8 cellular contexts compared by ENCODE assay signal in the genomic region with DNA sequence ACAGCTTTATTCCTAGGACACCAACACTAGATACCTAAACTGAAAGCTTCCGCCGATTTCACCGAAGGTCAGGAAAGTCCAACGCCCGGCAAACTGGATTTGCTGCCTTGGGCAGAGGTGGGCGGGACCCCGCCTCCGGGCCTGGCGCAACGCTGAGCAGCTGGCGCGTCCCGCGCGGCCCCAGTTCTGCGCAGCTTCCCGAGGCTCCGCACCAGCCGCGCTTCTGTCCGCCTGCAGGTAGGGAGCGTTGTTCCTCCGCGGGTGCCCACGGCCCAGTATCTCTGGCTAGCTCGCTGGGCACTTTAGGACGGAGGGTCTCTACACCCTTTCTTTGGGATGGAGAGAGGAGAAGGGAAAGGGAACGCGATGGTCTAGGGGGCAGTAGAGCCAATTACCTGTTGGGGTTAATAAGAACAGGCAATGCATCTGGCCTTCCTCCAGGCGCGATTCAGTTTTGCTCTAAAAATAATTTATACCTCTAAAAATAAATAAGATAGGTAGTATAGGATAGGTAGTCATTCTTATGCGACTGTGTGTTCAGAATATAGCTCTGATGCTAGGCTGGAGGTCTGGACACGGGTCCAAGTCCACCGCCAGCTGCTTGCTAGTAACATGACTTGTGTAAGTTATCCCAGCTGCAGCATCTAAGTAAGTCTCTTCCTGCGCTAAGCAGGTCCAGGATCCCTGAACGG. TPM values are rescaled to one million over a fixed set of nuclear protein-coding genes. Genes with fewer than 3 reads are reported as not detected.
A peak's percentile ranks its signal among the peaks of the same experiment; 100 is the strongest.
DNase-seq lines count a peak whose midpoint lies in the region; ATAC-seq and FAIRE-seq lines count a peak whose summit lies in the region.

A gene (plus strand): TSS at position 183 of the 692 bp plus-strand sequence. CDS start 5,572 bp downstream, outside the sequence.

- H3K27ac Mint-ChIP-seq in activated CD4-positive, alpha-beta T cell treated with anti-CD3 and anti-CD28 coated beads for 36 hours: peak within 1 kb of the TSS; percentile 90

- H3K27me3 Mint-ChIP-seq in activated CD4-positive, alpha-beta T cell treated with anti-CD3 and anti-CD28 coated beads for 36 hours: no peaks in the 10 kb centered on the region

- H3K9me3 Mint-ChIP-seq in activated CD4-positive, alpha-beta T cell treated with anti-CD3 and anti-CD28 coated beads for 36 hours (ENCODE audit: low read depth): no peaks in the 10 kb centered on the region

- CTCF ChIA-PET in activated CD4-positive, alpha-beta T cell treated with anti-CD3 and anti-CD28 coated beads for 36 hours (lab: Charles Lee): interaction anchor here (0.6 to 5.4 kb wide), 16 partner anchors 8 to 610 kb away, joined by 3 to 48 read pairs (median 5); a partner anchor contains a TSS

- FAIRE-seq in A204.1 (lab: Jason Lieb, UNC) (peak; percentile 89), GM18507 (lab: Jason Lieb, UNC) (peak; percentile 99), colon (lab: Jason Lieb, UNC) (peak; percentile 53)

- peak within 1 kb of the TSS; percentile 98 for H3K4me3 Mint-ChIP-seq in activated CD4-positive, alpha-beta T cell treated with anti-CD3 and anti-CD28 coated beads for 36 hours

- intact Hi-C loops in activated CD4-positive, alpha-beta T cell treated with anti-CD3 and anti-CD28 coated beads for 36 hours (cut with DNase I, micrococcal nuclease): loop anchor here (1.0 to 10.0 kb wide), 15 partner anchors 9 to 1923 kb away; a partner anchor contains a TSS

- DNase-seq in GM18507 (ENCODE audit: extremely low spot score, insufficient read length, low read depth) (peak; percentile 45), NCI-H2227 (lab: John Stamatoyannopoulos, UW; ENCODE audit: unreplicated experiment) (peak; percentile 89)
- DNase-seq in activated CD4-positive, alpha-beta T cell treated with anti-CD3 and anti-CD28 coated beads for 36 hours: peak; percentile 94
- DNase-seq in stimulated activated CD4-positive, alpha-beta T cell treated with anti-CD3 and anti-CD28 coated beads, Interleukin-1b, Interleukin-23, amount 100 ng/mL, for 24 hours (ENCODE audit: low read depth in 4 of 4, low spot score in 1 of 4): peak; percentile 51 to 87 (median 66)

- peak; percentile 52 for ATAC-seq in HG03066 (IDR thresholded peaks at IDR 0.05; ENCODE audit: low read depth, unreplicated experiment)
- peak; percentile 66 for ATAC-seq in activated CD4-positive, alpha-beta T cell treated with anti-CD3 and anti-CD28 coated beads for 36 hours

- peak within 1 kb of the TSS; percentile 27 for H3K27ac ChIP-seq in layer of hippocampus (ENCODE audit: low read depth, low read length)

- H3K4me1 Mint-ChIP-seq in activated CD4-positive, alpha-beta T cell treated with anti-CD3 and anti-CD28 coated beads for 36 hours: peaks cover 77% of the 10 kb centered on the region

- POLR2A ChIA-PET in activated CD4-positive, alpha-beta T cell treated with anti-CD3 and anti-CD28 coated beads for 36 hours (lab: Charles Lee): interaction anchor here (0.6 to 2.3 kb wide), 7 partner anchors 9 to 1306 kb away, joined by 3 to 23 read pairs (median 3); a partner anchor contains a TSS

- peaks cover 34% of the 10 kb centered on the region for H3K36me3 Mint-ChIP-seq in activated CD4-positive, alpha-beta T cell treated with anti-CD3 and anti-CD28 coated beads for 36 hours (ENCODE audit: low read depth)

- H3K27me3 ChIP-seq in layer of hippocampus (ENCODE audit: control insufficient read depth, insufficient read depth, low read length): no peaks in the 10 kb centered on the region

RNA-seq across cellular contexts. Expression of the gene that starts here (rescaled TPM):
- 10 to 100 TPM; 25.0 to 30.1 TPM for total RNA-seq in activated CD4-positive, alpha-beta T cell treated with anti-CD3 and anti-CD28 coated beads for 36 hours

Comparison
In these comparisons a context has a peak if more than half of its experiments do, and no peak if none do; other contexts are left out.
1. Peak in every context shown above with its lines: DNase-seq, ATAC-seq and H3K27ac ChIP-seq.